Comparison of ENCODE assay signal across 1 cellular context in the genomic region with DNA sequence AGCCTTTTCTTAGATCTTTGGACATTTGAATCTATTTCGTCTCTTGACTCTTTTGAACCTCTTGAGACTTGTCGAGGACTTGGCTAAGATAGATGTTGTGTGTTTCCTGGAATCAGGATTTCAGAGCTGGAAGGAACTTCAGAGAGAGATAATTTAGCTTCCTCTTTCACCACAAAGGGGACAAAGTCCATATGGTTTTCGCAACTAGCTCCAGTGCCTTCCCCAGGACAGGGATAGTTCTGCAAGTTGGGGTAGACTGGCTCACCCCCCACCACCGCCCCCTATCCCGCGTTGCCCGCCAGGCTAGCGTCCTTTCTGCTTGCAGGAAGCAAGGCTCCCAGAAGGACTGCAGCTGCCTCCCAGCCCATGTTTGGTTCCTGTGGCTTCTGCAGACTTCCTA.
TF ChIP-seq lines count a peak whose summit lies in the region.

No MANE protein-coding gene starts in this region.

TF ChIP-seq in HepG2, 621 proteins besides CTCF, POLR2A, EP300 and RAD21 (continued from another document and continues in another):
- TF ChIP-seq, protein P1, sequence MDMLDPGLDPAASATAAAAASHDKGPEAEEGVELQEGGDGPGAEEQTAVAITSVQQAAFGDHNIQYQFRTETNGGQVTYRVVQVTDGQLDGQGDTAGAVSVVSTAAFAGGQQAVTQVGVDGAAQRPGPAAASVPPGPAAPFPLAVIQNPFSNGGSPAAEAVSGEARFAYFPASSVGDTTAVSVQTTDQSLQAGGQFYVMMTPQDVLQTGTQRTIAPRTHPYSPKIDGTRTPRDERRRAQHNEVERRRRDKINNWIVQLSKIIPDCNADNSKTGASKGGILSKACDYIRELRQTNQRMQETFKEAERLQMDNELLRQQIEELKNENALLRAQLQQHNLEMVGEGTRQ (IDR thresholded peaks at IDR 0.05; ENCODE audit: low read depth, low read length) = no peak
- TF ChIP-seq, protein P1 (CRISPR knock-in tag; IDR thresholded peaks at IDR 0.05; ENCODE audit: borderline replicate concordance) = no peak
- TF ChIP-seq THAP11 (CRISPR knock-in tag; IDR thresholded peaks at IDR 0.05) (peak; percentile 55; the same call in 1 of the 2 replicates), ISX (CRISPR knock-in tag; conservative IDR thresholded peaks at IDR 0.05) (no peak), ZNF562 (CRISPR knock-in tag; IDR thresholded peaks at IDR 0.05; ENCODE audit: borderline replicate concordance) (no peak), TRIM22 (IDR thresholded peaks at IDR 0.05) (no peak), REPIN1 (CRISPR knock-in tag; IDR thresholded peaks at IDR 0.05; ENCODE audit: borderline replicate concordance, low read depth) (no peak), STAG1 (CRISPR knock-in tag; IDR thresholded peaks at IDR 0.05) (peak; percentile 18; the same call in 1 of the 2 replicates), MAFG (CRISPR knock-in tag; IDR thresholded peaks at IDR 0.05) (no peak), ZNF282 (IDR thresholded peaks at IDR 0.05; ENCODE audit: partially characterized antibody) (no peak), KLF6 (CRISPR knock-in tag; IDR thresholded peaks at IDR 0.05) (no peak), U2AF1 (optimal IDR thresholded peaks at IDR 0.05; ENCODE audit: low read depth, low read length) (no peak), CBX5 (CRISPR knock-in tag; IDR thresholded peaks at IDR 0.05; ENCODE audit: borderline replicate concordance) (peak; percentile 57; the same call in 1 of the 2 replicates), FOXA3 (CRISPR knock-in tag; IDR thresholded peaks at IDR 0.05) (peak; percentile 72), BHLHE40 (IDR thresholded peaks at IDR 0.05; ENCODE audit: low read length) (no peak), ZNF780A (CRISPR knock-in tag; IDR thresholded peaks at IDR 0.05) (no peak), PBX2 (CRISPR knock-in tag; IDR thresholded peaks at IDR 0.05) (no peak), GTF2F1 (IDR thresholded peaks at IDR 0.05; ENCODE audit: low read length) (no peak), FOXM1 (CRISPR knock-in tag; IDR thresholded peaks at IDR 0.05) (no peak), KLF16 (CRISPR knock-in tag; IDR thresholded peaks at IDR 0.05) (peak in 1 of 2 experiments; percentile 90; a peak in 2 of 4 replicates), PAWR (CRISPR knock-in tag; IDR thresholded peaks at IDR 0.05; ENCODE audit: borderline replicate concordance) (no peak), ZNF816 (CRISPR knock-in tag; IDR thresholded peaks at IDR 0.05; ENCODE audit: borderline replicate concordance) (no peak), TFDP1 (CRISPR knock-in tag; IDR thresholded peaks at IDR 0.05; ENCODE audit: borderline replicate concordance) (peak; percentile 34; the same call in 1 of the 2 replicates), PLRG1 (conservative IDR thresholded peaks at IDR 0.05) (no peak), STAT5B (CRISPR knock-in tag; IDR thresholded peaks at IDR 0.05) (peak; percentile 66; the same call in 1 of the 2 replicates), ZFP41 (CRISPR knock-in tag; IDR thresholded peaks at IDR 0.05; ENCODE audit: borderline replicate concordance) (no peak), ZNF24 (IDR thresholded peaks at IDR 0.05) (no peak), ZFYVE20 (CRISPR knock-in tag; IDR thresholded peaks at IDR 0.05; ENCODE audit: borderline replicate concordance, low read depth) (no peak), ZNF747 (CRISPR knock-in tag; IDR thresholded peaks at IDR 0.05; ENCODE audit: borderline replicate concordance) (no peak), REL (CRISPR knock-in tag; conservative IDR thresholded peaks at IDR 0.05) (no peak), SMAD9 (CRISPR knock-in tag; IDR thresholded peaks at IDR 0.05) (no peak), ZNF709 (CRISPR knock-in tag; IDR thresholded peaks at IDR 0.05) (no peak), BRF2 (CRISPR knock-in tag; IDR thresholded peaks at IDR 0.05) (no peak)
- TF ChIP-seq, protein P2, sequence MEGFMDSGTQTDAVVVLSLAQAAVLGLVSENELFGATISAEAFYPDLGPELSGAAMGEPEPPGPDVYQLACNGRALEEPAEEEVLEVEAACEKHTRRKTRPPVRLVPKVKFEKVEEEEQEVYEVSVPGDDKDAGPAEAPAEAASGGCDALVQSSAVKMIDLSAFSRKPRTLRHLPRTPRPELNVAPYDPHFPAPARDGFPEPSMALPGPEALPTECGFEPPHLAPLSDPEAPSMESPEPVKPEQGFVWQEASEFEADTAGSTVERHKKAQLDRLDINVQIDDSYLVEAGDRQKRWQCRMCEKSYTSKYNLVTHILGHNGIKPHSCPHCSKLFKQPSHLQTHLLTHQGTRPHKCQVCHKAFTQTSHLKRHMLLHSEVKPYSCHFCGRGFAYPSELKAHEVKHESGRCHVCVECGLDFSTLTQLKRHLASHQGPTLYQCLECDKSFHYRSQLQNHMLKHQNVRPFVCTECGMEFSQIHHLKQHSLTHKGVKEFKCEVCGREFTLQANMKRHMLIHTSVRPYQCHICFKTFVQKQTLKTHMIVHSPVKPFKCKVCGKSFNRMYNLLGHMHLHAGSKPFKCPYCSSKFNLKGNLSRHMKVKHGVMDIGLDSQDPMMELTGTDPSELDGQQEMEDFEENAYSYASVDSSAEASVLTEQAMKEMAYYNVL (CRISPR knock-in tag; IDR thresholded peaks at IDR 0.05; ENCODE audit: borderline replicate concordance) = peak; percentile 69; the same call in 1 of the 2 replicates
- TF ChIP-seq, protein P3, sequence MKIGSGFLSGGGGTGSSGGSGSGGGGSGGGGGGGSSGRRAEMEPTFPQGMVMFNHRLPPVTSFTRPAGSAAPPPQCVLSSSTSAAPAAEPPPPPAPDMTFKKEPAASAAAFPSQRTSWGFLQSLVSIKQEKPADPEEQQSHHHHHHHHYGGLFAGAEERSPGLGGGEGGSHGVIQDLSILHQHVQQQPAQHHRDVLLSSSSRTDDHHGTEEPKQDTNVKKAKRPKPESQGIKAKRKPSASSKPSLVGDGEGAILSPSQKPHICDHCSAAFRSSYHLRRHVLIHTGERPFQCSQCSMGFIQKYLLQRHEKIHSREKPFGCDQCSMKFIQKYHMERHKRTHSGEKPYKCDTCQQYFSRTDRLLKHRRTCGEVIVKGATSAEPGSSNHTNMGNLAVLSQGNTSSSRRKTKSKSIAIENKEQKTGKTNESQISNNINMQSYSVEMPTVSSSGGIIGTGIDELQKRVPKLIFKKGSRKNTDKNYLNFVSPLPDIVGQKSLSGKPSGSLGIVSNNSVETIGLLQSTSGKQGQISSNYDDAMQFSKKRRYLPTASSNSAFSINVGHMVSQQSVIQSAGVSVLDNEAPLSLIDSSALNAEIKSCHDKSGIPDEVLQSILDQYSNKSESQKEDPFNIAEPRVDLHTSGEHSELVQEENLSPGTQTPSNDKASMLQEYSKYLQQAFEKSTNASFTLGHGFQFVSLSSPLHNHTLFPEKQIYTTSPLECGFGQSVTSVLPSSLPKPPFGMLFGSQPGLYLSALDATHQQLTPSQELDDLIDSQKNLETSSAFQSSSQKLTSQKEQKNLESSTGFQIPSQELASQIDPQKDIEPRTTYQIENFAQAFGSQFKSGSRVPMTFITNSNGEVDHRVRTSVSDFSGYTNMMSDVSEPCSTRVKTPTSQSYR (CRISPR knock-in tag; IDR thresholded peaks at IDR 0.05; ENCODE audit: borderline replicate concordance) = peak; percentile 59; the same call in 1 of the 2 replicates
- TF ChIP-seq, protein P4, sequence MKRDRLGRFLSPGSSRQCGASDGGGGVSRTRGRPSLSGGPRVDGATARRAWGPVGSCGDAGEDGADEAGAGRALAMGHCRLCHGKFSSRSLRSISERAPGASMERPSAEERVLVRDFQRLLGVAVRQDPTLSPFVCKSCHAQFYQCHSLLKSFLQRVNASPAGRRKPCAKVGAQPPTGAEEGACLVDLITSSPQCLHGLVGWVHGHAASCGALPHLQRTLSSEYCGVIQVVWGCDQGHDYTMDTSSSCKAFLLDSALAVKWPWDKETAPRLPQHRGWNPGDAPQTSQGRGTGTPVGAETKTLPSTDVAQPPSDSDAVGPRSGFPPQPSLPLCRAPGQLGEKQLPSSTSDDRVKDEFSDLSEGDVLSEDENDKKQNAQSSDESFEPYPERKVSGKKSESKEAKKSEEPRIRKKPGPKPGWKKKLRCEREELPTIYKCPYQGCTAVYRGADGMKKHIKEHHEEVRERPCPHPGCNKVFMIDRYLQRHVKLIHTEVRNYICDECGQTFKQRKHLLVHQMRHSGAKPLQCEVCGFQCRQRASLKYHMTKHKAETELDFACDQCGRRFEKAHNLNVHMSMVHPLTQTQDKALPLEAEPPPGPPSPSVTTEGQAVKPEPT (CRISPR knock-in tag; IDR thresholded peaks at IDR 0.05; ENCODE audit: low read depth) = no peak
- TF ChIP-seq, protein P5, sequence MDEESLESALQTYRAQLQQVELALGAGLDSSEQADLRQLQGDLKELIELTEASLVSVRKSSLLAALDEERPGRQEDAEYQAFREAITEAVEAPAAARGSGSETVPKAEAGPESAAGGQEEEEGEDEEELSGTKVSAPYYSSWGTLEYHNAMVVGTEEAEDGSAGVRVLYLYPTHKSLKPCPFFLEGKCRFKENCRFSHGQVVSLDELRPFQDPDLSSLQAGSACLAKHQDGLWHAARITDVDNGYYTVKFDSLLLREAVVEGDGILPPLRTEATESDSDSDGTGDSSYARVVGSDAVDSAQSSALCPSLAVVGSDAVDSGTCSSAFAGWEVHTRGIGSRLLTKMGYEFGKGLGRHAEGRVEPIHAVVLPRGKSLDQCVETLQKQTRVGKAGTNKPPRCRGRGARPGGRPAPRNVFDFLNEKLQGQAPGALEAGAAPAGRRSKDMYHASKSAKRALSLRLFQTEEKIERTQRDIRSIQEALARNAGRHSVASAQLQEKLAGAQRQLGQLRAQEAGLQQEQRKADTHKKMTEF (CRISPR knock-in tag; IDR thresholded peaks at IDR 0.05) = peak; percentile 86
- TF ChIP-seq, protein P6, sequence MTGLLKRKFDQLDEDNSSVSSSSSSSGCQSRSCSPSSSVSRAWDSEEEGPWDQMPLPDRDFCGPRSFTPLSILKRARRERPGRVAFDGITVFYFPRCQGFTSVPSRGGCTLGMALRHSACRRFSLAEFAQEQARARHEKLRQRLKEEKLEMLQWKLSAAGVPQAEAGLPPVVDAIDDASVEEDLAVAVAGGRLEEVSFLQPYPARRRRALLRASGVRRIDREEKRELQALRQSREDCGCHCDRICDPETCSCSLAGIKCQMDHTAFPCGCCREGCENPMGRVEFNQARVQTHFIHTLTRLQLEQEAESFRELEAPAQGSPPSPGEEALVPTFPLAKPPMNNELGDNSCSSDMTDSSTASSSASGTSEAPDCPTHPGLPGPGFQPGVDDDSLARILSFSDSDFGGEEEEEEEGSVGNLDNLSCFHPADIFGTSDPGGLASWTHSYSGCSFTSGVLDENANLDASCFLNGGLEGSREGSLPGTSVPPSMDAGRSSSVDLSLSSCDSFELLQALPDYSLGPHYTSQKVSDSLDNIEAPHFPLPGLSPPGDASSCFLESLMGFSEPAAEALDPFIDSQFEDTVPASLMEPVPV (CRISPR knock-in tag; IDR thresholded peaks at IDR 0.05) = no peak
- TF ChIP-seq, protein P7, sequence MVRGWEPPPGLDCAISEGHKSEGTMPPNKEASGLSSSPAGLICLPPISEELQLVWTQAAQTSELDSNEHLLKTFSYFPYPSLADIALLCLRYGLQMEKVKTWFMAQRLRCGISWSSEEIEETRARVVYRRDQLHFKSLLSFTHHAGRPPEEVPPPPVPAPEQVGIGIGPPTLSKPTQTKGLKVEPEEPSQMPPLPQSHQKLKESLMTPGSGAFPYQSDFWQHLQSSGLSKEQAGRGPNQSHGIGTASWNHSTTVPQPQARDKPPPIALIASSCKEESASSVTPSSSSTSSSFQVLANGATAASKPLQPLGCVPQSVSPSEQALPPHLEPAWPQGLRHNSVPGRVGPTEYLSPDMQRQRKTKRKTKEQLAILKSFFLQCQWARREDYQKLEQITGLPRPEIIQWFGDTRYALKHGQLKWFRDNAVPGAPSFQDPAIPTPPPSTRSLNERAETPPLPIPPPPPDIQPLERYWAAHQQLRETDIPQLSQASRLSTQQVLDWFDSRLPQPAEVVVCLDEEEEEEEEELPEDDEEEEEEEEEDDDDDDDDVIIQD (CRISPR knock-in tag; IDR thresholded peaks at IDR 0.05; ENCODE audit: low read depth) = peak; percentile 91
